ENCODE assay signal across 12 cellular contexts in the genomic region with DNA sequence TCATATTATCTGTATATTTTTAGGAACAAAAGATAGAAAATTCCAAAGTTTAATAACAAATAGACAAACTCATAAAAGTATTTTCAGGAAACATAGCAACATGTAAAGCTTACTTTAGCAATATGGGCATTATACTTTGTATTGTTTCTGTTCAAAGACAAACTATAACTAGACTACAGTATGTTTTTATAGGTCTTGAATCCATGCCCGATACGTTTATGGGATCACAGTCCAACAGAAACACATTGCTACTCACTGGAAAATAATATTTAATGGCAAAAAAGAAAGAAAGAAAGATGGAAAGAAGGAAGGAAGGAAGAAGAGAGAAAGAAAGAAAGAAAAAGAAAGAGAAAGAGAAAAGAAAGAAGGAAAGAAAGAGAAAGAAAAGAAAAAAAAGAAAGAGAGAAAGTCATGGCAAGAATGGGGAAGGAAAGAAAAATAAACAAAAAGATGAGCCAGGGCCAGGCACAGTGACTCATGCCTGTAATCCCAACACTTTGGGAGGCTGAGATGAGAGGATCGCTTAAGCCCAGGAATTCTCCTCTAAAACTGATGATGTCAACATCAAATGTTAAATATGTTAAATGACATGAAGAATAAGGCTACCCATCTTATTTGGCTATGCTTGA. TPM values are rescaled to one million over a fixed set of nuclear protein-coding genes. Genes with fewer than 3 reads are reported as not detected.
DNase-seq lines count a peak whose midpoint lies in the region; ATAC-seq and TF ChIP-seq lines count a peak whose summit lies in the region.
"Had no signal": no experiment of that assay in that cellular context is flagged by ENCODE, and none has a peak within 500 bp of the region (broad histone marks: within the 10 kb centered on the region; RNA-seq: fewer than 3 reads in every experiment).

No MANE protein-coding gene starts in this region.

- H3K4me2 ChIP-seq in GM23248 (ENCODE audit: unreplicated experiment) (peak overlapping the region; percentile 51), SK-N-SH (no peak overlapping the region; the same call in 1 of the 2 replicates)

- DNase-seq in GM23248 (peak; percentile 50), SK-N-SH (no peak), esophagus muscularis mucosa (ENCODE audit: extremely low spot score) (no peak), prostate gland (ENCODE audit: low spot score) (peak; percentile 13), NCI-H774 (lab: John Stamatoyannopoulos, UW) (no peak), hypothalamus (lab: John Stamatoyannopoulos, UW) (no peak)
- DNase-seq: activated CD4-positive, alpha-beta T cell treated with anti-CD3 and anti-CD28 coated beads for 4 hours; activated naive CD4-positive, alpha-beta T cell treated with anti-CD3 and anti-CD28 coated beads, Interleukin-2, amount 50 U/mL, for 16 hours; DND-41; testis had no signal

- TF ChIP-seq POLR2A in esophagus muscularis mucosa (IDR thresholded peaks at IDR 0.05; ENCODE audit: low read depth) (no peak), prostate gland (IDR thresholded peaks at IDR 0.05) (no peak)

- no peak for ATAC-seq in HG03280 (IDR thresholded peaks at IDR 0.05; ENCODE audit: unreplicated experiment)
- ATAC-seq in GM21528 (IDR thresholded peaks at IDR 0.05; ENCODE audit: low FRiP score, unreplicated experiment) = no peak

- H3K4me3 ChIP-seq in GM23248 = peak overlapping the region; percentile 49
- no peak overlapping the region for H3K4me3 ChIP-seq in SK-N-SH (ENCODE audit: low read depth in 2 of 2, low read length in 1 of 2)
- H3K4me3 ChIP-seq in esophagus muscularis mucosa = no peak overlapping the region
- no peak overlapping the region for H3K4me3 ChIP-seq in prostate gland
- H3K4me3 ChIP-seq: testis had no signal

- H3K9me2 ChIP-seq in GM23248 (ENCODE audit: insufficient read depth) (no peaks in the 10 kb centered on the region), SK-N-SH (no peaks in the 10 kb centered on the region)

- no peak for TF ChIP-seq RAD21 in SK-N-SH (IDR thresholded peaks at IDR 0.05; ENCODE audit: low read length)

- H2AFZ ChIP-seq in GM23248 (no peak overlapping the region), SK-N-SH (ENCODE audit: low read depth) (no peak overlapping the region)

- WGBS in GM23248 (ENCODE audit: low coverage in 1 of 2, low lambda C conversion rate in 2 of 2, missing lambda C conversion rate in 2 of 2), 2 experiments = 6 to 10% methylated on average over 3 of the region's 3 CpGs
- 72% methylated on average over 3 of the region's 3 CpGs for WGBS in SK-N-SH (ENCODE audit: low lambda C conversion rate)
- 39% methylated on average over 3 of the region's 3 CpGs for WGBS in esophagus muscularis mucosa
- WGBS in prostate gland = 20% methylated on average over 3 of the region's 3 CpGs

- peaks cover 7% of the 10 kb centered on the region for H3K36me3 ChIP-seq in GM23248 (ENCODE audit: low read depth)
- H3K36me3 ChIP-seq in SK-N-SH (replicated peaks in 1 of 2; ENCODE audit: control insufficient read depth in 1 of 2, insufficient read depth in 2 of 2, low read length in 1 of 2) = peaks cover 8 to 32% of the 10 kb centered on the region in 2 experiments
- peaks cover 0 to 36% (median 5%) of the 10 kb centered on the region in 4 donors for H3K36me3 ChIP-seq in esophagus muscularis mucosa
- H3K36me3 ChIP-seq in prostate gland = no peaks in the 10 kb centered on the region

- in situ Hi-C loops in GM23248 (cut with MboI) = no loop called here

- TF ChIP-seq EP300 in SK-N-SH (IDR thresholded peaks at IDR 0.05; ENCODE audit: borderline replicate concordance in 1 of 2, low read depth in 1 of 2, low read length in 1 of 2) (no peak), esophagus muscularis mucosa (IDR thresholded peaks at IDR 0.05) (no peak)

- H3K27ac ChIP-seq in GM23248 = no peak overlapping the region
- peak overlapping the region in 1 of 2 experiments; percentile 66; a peak in 2 of 4 replicates for H3K27ac ChIP-seq in SK-N-SH (ENCODE audit: low read depth in 2 of 2, low read length in 1 of 2)
- H3K27ac ChIP-seq in esophagus muscularis mucosa (replicated peaks in 1 of 4) = peak overlapping the region in 3 of 4 donors; percentile 48 to 52 (median 49)
- peak overlapping the region; percentile 17 to 46 for H3K27ac ChIP-seq in prostate gland
- H3K27ac ChIP-seq: testis had no signal

- no peaks in the 10 kb centered on the region for H3K9me3 ChIP-seq in GM23248 (ENCODE audit: low read depth)
- H3K9me3 ChIP-seq in SK-N-SH = no peaks in the 10 kb centered on the region
- no peaks in the 10 kb centered on the region for H3K9me3 ChIP-seq in esophagus muscularis mucosa
- H3K9me3 ChIP-seq in prostate gland = no peaks in the 10 kb centered on the region
- H3K9me3 ChIP-seq: testis had no signal

- CTCF ChIA-PET in SK-N-SH (lab: Yijun Ruan, JAX) = no interaction called here

- POLR2A ChIA-PET in SK-N-SH (lab: Yijun Ruan, JAX) = no interaction called here

- H3K79me2 ChIP-seq in GM23248 (ENCODE audit: insufficient read depth) = no peaks in the 10 kb centered on the region
- no peaks in the 10 kb centered on the region for H3K79me2 ChIP-seq in SK-N-SH (ENCODE audit: insufficient read depth)

- H3K9ac ChIP-seq in GM23248 (no peak overlapping the region), SK-N-SH (no peak overlapping the region)

- H3K27me3 ChIP-seq in GM23248 (replicated peaks; ENCODE audit: insufficient read depth) (no peaks in the 10 kb centered on the region), SK-N-SH (ENCODE audit: insufficient read depth) (no peaks in the 10 kb centered on the region), esophagus muscularis mucosa (no peaks in the 10 kb centered on the region), prostate gland (replicated peaks; ENCODE audit: insufficient read depth) (no peaks in the 10 kb centered on the region)
- H3K27me3 ChIP-seq: testis had no signal

- intact Hi-C loops in esophagus muscularis mucosa (cut with DNase I) = no loop called here
- intact Hi-C loops in prostate gland (cut with DNase I) = no loop called here

- H3K4me1 ChIP-seq in GM23248 (ENCODE audit: insufficient read depth) = peaks cover 16% of the 10 kb centered on the region
- H3K4me1 ChIP-seq in SK-N-SH (ENCODE audit: control insufficient read depth in 1 of 2, insufficient read depth in 2 of 2, low read depth in 1 of 2, low read length in 1 of 2) = peaks cover 0 to 8% of the 10 kb centered on the region in 2 experiments; a peak in 1 of 4 replicates
- H3K4me1 ChIP-seq in esophagus muscularis mucosa = peaks cover 0 to 9% (median 0%) of the 10 kb centered on the region in 4 donors
- no peaks in the 10 kb centered on the region for H3K4me1 ChIP-seq in prostate gland (replicated peaks)
- H3K4me1 ChIP-seq: testis had no signal

- TF ChIP-seq CTCF in SK-N-SH (IDR thresholded peaks at IDR 0.05) (no peak), esophagus muscularis mucosa (IDR thresholded peaks at IDR 0.05) (no peak), prostate gland (IDR thresholded peaks at IDR 0.05) (no peak)

- H3F3A ChIP-seq in GM23248 (ENCODE audit: insufficient read depth) (peaks cover 32% of the 10 kb centered on the region), SK-N-SH (replicated peaks; ENCODE audit: insufficient read depth) (peaks cover 27% of the 10 kb centered on the region)

- no peaks in the 10 kb centered on the region for H4K20me1 ChIP-seq in GM23248 (ENCODE audit: insufficient read depth)
- 0 out of 2 replicates have a peak, but pooled peaks cover 3% of the 10 kb centered on the region for H4K20me1 ChIP-seq in SK-N-SH (ENCODE audit: insufficient read depth)

TF ChIP-seq in SK-N-SH, 30 proteins besides CTCF, POLR2A, EP300 and RAD21:
- TF ChIP-seq MXI1 (IDR thresholded peaks at IDR 0.05; ENCODE audit: low read depth, low read length) (no peak), JUND (IDR thresholded peaks at IDR 0.05) (peak; percentile 20; the same call in 1 of the 2 replicates), FOSL2 (IDR thresholded peaks at IDR 0.05; ENCODE audit: borderline replicate concordance, low read depth) (peak; percentile 43; the same call in 1 of the 2 replicates)

RNA-seq across cellular contexts. Expression of a gene that starts 32.7 kb away (rescaled TPM):
- 61.6 and 81.0 TPM in 2 replicates for total RNA-seq in GM23248 (2014; rRNA removed; shearing (Covaris generic))
- polyA plus RNA-seq in GM23248 (2016; fragmentation: Nextera tagmentation; extraction: Ambion mirVana) (91.8 and 93.2 TPM in 2 replicates), SK-N-SH (2012; rRNA removed) (56.1 and 58.6 TPM in 2 replicates)
- 62.8 and 86.9 TPM in 2 replicates for polyA plus RNA-seq in SK-N-SH (2012; cell fraction: cytosol; rRNA removed)
- 32.7 and 39.8 TPM in 2 replicates for polyA plus RNA-seq in SK-N-SH (2012; cell fraction: nucleus; rRNA removed)
- total RNA-seq in esophagus muscularis mucosa (10 to 100 TPM; 59.6 to 73.5 (median 66.3) TPM), prostate gland (10 to 100 TPM; 59.6 to 86.9 TPM)

RNA-seq across cellular contexts. Expression of a gene that starts 50.0 kb away (rescaled TPM):
- 5.3 and 6.8 TPM in 2 replicates for total RNA-seq in GM23248 (2014; rRNA removed; shearing (Covaris generic))
- polyA plus RNA-seq in GM23248 (2016; fragmentation: Nextera tagmentation; extraction: Ambion mirVana) = 4.4 and 6.1 TPM in 2 replicates
- 2.5 and 3.0 TPM in 2 replicates for polyA plus RNA-seq in SK-N-SH (2012; rRNA removed)
- 2.2 and 2.4 TPM in 2 replicates for polyA plus RNA-seq in SK-N-SH (2012; cell fraction: cytosol; rRNA removed)
- 3.6 and 6.0 TPM in 2 replicates for polyA plus RNA-seq in SK-N-SH (2012; cell fraction: nucleus; rRNA removed)
- total RNA-seq in esophagus muscularis mucosa = 10 to 100 TPM; 25.7 to 37.4 (median 31.8) TPM
- 10 to 100 TPM; 42.7 to 67.5 TPM for total RNA-seq in prostate gland

Comparison
In these comparisons a context has a peak if more than half of its experiments do, and no peak if none do; other contexts are left out.
1. DNase-seq: peak in GM23248 (single experiment) and prostate gland (single experiment); none in SK-N-SH (single experiment), esophagus muscularis mucosa (single experiment), NCI-H774 (single experiment) and hypothalamus (0 of 51).